In genomic region chr1:19349999-19350398, GRCh38 we compare ENCODE assay signal across 23 cellular contexts. TPM values are rescaled to one million over a fixed set of nuclear protein-coding genes. Genes with fewer than 3 reads are reported as not detected.
DNase-seq lines count a peak whose midpoint lies in the region; ATAC-seq, FAIRE-seq and TF ChIP-seq lines count a peak whose summit lies in the region.
"Had no signal": no experiment of that assay in that cellular context is flagged by ENCODE, and none has a peak within 500 bp of the region (broad histone marks: within the 10 kb centered on the region; RNA-seq: fewer than 3 reads in every experiment).

No MANE protein-coding gene starts in this region.

- POLR2A ChIA-PET in RWPE1 (lab: Yijun Ruan, JAX; ENCODE audit: low non-redundant PET): no interaction called here

- H3K4me1 Mint-ChIP-seq in stimulated activated memory B cell treated with anti-CD40 and anti-IgM and Interleukin-4, amounts not matched to agents 10 μg/mL and 1 μg/mL and 100 μg/mL, for 72 hours: peaks cover 7% of the 10 kb centered on the region
- H3K4me1 Mint-ChIP-seq: neural crest cell had no signal

- H3K36me3 Mint-ChIP-seq in stimulated activated memory B cell treated with anti-CD40 and anti-IgM and Interleukin-4, amounts not matched to agents 10 μg/mL and 1 μg/mL and 100 μg/mL, for 72 hours: peaks cover 52% of the 10 kb centered on the region

- no peaks in the 10 kb centered on the region for H3K9me3 Mint-ChIP-seq in stimulated activated memory B cell treated with anti-CD40 and anti-IgM and Interleukin-4, amounts not matched to agents 10 μg/mL and 1 μg/mL and 100 μg/mL, for 72 hours
- H3K9me3 Mint-ChIP-seq: effector memory CD8-positive, alpha-beta T cell; neural crest cell; stimulated activated naive CD8-positive, alpha-beta T cell treated with anti-CD3 and anti-CD28 coated beads, Interleukin-15, Interleukin-2, amounts not matched to agents 100 ng/mL and 50 ng/mL, for 24 hours had no signal

- peak overlapping the region; percentile 44 for H3K27ac Mint-ChIP-seq in stimulated activated memory B cell treated with anti-CD40 and anti-IgM and Interleukin-4, amounts not matched to agents 10 μg/mL and 1 μg/mL and 100 μg/mL, for 72 hours
- H3K27ac Mint-ChIP-seq: stimulated activated naive CD8-positive, alpha-beta T cell treated with anti-CD3 and anti-CD28 coated beads, Interleukin-15, Interleukin-2, amounts not matched to agents 100 ng/mL and 50 ng/mL, for 24 hours had no signal

- no peak for TF ChIP-seq CTCF in heart left ventricle (IDR thresholded peaks at IDR 0.05)
- TF ChIP-seq CTCF in RWPE1 (conservative IDR thresholded peaks at IDR 0.05; ENCODE audit: low read depth): no peak
- TF ChIP-seq CTCF in breast epithelium (IDR thresholded peaks at IDR 0.05): no peak

- H3K27me3 ChIP-seq in heart left ventricle (no peaks in the 10 kb centered on the region), breast epithelium (no peaks in the 10 kb centered on the region)
- H3K27me3 ChIP-seq: esophagus muscularis mucosa had no signal

- no peak overlapping the region for H3K4me3 Mint-ChIP-seq in stimulated activated memory B cell treated with anti-CD40 and anti-IgM and Interleukin-4, amounts not matched to agents 10 μg/mL and 1 μg/mL and 100 μg/mL, for 72 hours
- H3K4me3 Mint-ChIP-seq: effector memory CD8-positive, alpha-beta T cell; neural crest cell; stimulated activated naive CD8-positive, alpha-beta T cell treated with anti-CD3 and anti-CD28 coated beads, Interleukin-15, Interleukin-2, amounts not matched to agents 100 ng/mL and 50 ng/mL, for 24 hours had no signal

- H3K4me3 ChIP-seq in heart left ventricle (no peak overlapping the region), breast epithelium (no peak overlapping the region)
- H3K4me3 ChIP-seq: esophagus muscularis mucosa had no signal

- H3K9me3 ChIP-seq in heart left ventricle (no peaks in the 10 kb centered on the region), breast epithelium (no peaks in the 10 kb centered on the region)
- H3K9me3 ChIP-seq: esophagus muscularis mucosa had no signal

- TF ChIP-seq POLR2A in heart left ventricle (IDR thresholded peaks at IDR 0.05) (no peak), breast epithelium (IDR thresholded peaks at IDR 0.05) (no peak), GM12892 (IDR thresholded peaks at IDR 0.05; ENCODE audit: low read depth, low read length) (no peak)

- intact Hi-C loops in Right ventricle myocardium inferior (cut with DNase I) (no loop called here), heart left ventricle (cut with DNase I) (no loop called here), breast epithelium (cut with DNase I; ENCODE audit: low total_unique reads) (loop anchor here (10.0 kb wide), 1 partner anchor 305 kb away; no protein-coding TSS in a partner anchor)

- 91 to 100% (median 95%) methylated on average over 8 to 17 of the region's 17 CpGs for WGBS in heart left ventricle, 4 donors

- peaks cover 0 to 7% (median 0%) of the 10 kb centered on the region in 12 donors for H3K4me1 ChIP-seq in heart left ventricle
- H3K4me1 ChIP-seq in breast epithelium: peaks cover 0 to 8% of the 10 kb centered on the region in 2 donors

- DNase-seq in Right ventricle myocardium inferior (ENCODE audit: missing footprints): peak; percentile 21
- DNase-seq in heart left ventricle: no peak
- no peak for DNase-seq in RWPE1 (ENCODE audit: low spot score)
- DNase-seq in breast epithelium (ENCODE audit: low spot score in 2 of 2): no peak
- DNase-seq in GM12892 (ENCODE audit: insufficient read length): no peak
- DNase-seq: activated T-cell treated with anti-CD3 and anti-CD28 coated beads, Interleukin-2, amount 50 U/mL, for 48 hours; effector memory CD8-positive, alpha-beta T cell; foreskin melanocyte; HCEC 1CT; left cardiac atrium; NCI-H1048; NCI-H1930; NCI-H226; NCI-H748 treated with DMSO at 0.1 percent for 48 hours had no signal

- CTCF ChIA-PET in RWPE1 (lab: Yijun Ruan, JAX): interaction anchor here (0.6 kb wide), 1 partner anchor 302 kb away, joined by 3 read pairs; no protein-coding TSS in a partner anchor

- FAIRE-seq in GM12892 (lab: Jason Lieb, UNC): no peak
- FAIRE-seq: TTC549 had no signal

- H3K36me3 ChIP-seq in heart left ventricle (peaks cover 0 to 87% (median 66%) of the 10 kb centered on the region in 9 donors), breast epithelium (no peaks in the 10 kb centered on the region)

- no peaks in the 10 kb centered on the region for H3K27me3 Mint-ChIP-seq in stimulated activated memory B cell treated with anti-CD40 and anti-IgM and Interleukin-4, amounts not matched to agents 10 μg/mL and 1 μg/mL and 100 μg/mL, for 72 hours
- H3K27me3 Mint-ChIP-seq: effector memory CD8-positive, alpha-beta T cell; stimulated activated naive CD8-positive, alpha-beta T cell treated with anti-CD3 and anti-CD28 coated beads, Interleukin-15, Interleukin-2, amounts not matched to agents 100 ng/mL and 50 ng/mL, for 24 hours had no signal

- ATAC-seq in Right ventricle myocardium inferior: no peak
- ATAC-seq in heart left ventricle: no peak
- peak; percentile 21 for ATAC-seq in esophagus mucosa
- ATAC-seq in stimulated activated memory B cell treated with anti-CD40 and anti-IgM and Interleukin-4, amounts not matched to agents 10 μg/mL and 1 μg/mL and 100 μg/mL, for 72 hours: no peak
- ATAC-seq in HG02885 (IDR thresholded peaks at IDR 0.05; ENCODE audit: poor library complexity, unreplicated experiment): no peak
- ATAC-seq: activated CD4-positive, CD25-positive, alpha-beta regulatory T cell treated with anti-CD3 and anti-CD28 coated beads, Interleukin-2, amount 50 U/mL, for 24 hours; effector memory CD8-positive, alpha-beta T cell; left cardiac atrium had no signal

- H3K27ac ChIP-seq in heart left ventricle: no peak overlapping the region
- peak overlapping the region; percentile 8; the same call in 1 of the 2 replicates for H3K27ac ChIP-seq in RWPE1
- no peak overlapping the region for H3K27ac ChIP-seq in breast epithelium
- H3K27ac ChIP-seq: C4-2B had no signal

RNA-seq across cellular contexts. Expression of gene SLC66A1, which starts 37.9 kb away (rescaled TPM):
- 7.0 TPM for total RNA-seq in Right ventricle myocardium inferior
- total RNA-seq in heart left ventricle: 10 to 100 TPM in 2 of 9 donors, 1 to 10 TPM in 7; 6.4 to 17.2 (median 8.2) TPM
- polyA plus RNA-seq in heart left ventricle: 10 to 100 TPM; 10.4 to 19.4 TPM
- 6.9 TPM for total RNA-seq in esophagus mucosa
- total RNA-seq in breast epithelium: 10 to 100 TPM in 2 of 3 donors, 1 to 10 TPM in 1; 6.2 to 13.9 (median 13.1) TPM
- 3.9 TPM for polyA plus RNA-seq in GM12892 (2012; ENCODE audit: missing spikeins)

RNA-seq across cellular contexts. Expression of gene AKR7A2, which starts 38.1 kb away (rescaled TPM):
- total RNA-seq in Right ventricle myocardium inferior (45.2 TPM), heart left ventricle (10 to 100 TPM; 25.0 to 97.5 (median 46.4) TPM), esophagus mucosa (50.2 TPM), breast epithelium (100 to 1,000 TPM in 1 of 3 donors, 10 to 100 TPM in 2; 65.9 to 116 (median 80.5) TPM)
- polyA plus RNA-seq in heart left ventricle: 10 to 100 TPM; 13.8 to 27.2 TPM
- polyA plus RNA-seq in GM12892 (2012; ENCODE audit: missing spikeins): 29.5 TPM
